Comparison of ENCODE assay signal across 9 cellular contexts in genomic region chr19:38862321-38863059, GRCh38. TPM values are rescaled to one million over a fixed set of nuclear protein-coding genes. Genes with fewer than 3 reads are reported as not detected.
A peak's percentile ranks its signal among the peaks of the same experiment; 100 is the strongest.
DNase-seq lines count a peak whose midpoint lies in the region; ATAC-seq and TF ChIP-seq lines count a peak whose summit lies in the region.
"Had no signal": no experiment of that assay in that cellular context is flagged by ENCODE, and none has a peak within 500 bp of the region (broad histone marks: within the 10 kb centered on the region; RNA-seq: fewer than 3 reads in every experiment).

No MANE protein-coding gene starts in this region.

- peak overlapping the region; percentile 20 for H3K27ac Mint-ChIP-seq in activated naive CD8-positive, alpha-beta T cell treated with anti-CD3 and anti-CD28 coated beads, Interleukin-2, amount 50 U/mL, for 24 hours
- H3K27ac Mint-ChIP-seq in naive B cell: peak overlapping the region in 5 of 6 donors; percentile 61 to 97 (median 88)
- no peak overlapping the region for H3K27ac Mint-ChIP-seq in CD4-positive, alpha-beta T cell

- POLR2A ChIA-PET in CD4-positive, alpha-beta T cell (lab: Charles Lee): interaction anchor here (1.6 to 10.7 kb wide), 3 partner anchors 12 to 68 kb away, joined by 4 to 170 read pairs (median 5); partner anchors contain the start of genes HNRNPL, MRPS12 and SARS2

- ATAC-seq in activated naive CD8-positive, alpha-beta T cell treated with anti-CD3 and anti-CD28 coated beads, Interleukin-2, amount 50 U/mL, for 24 hours: no peak
- no peak for ATAC-seq in naive B cell (ENCODE audit: low read depth in 2 of 2)
- no peak for ATAC-seq in CD4-positive, alpha-beta T cell (ENCODE audit: poor library complexity)

- peaks cover 14% of the 10 kb centered on the region for H3K36me3 Mint-ChIP-seq in activated naive CD8-positive, alpha-beta T cell treated with anti-CD3 and anti-CD28 coated beads, Interleukin-2, amount 50 U/mL, for 24 hours (ENCODE audit: low read depth)
- H3K36me3 Mint-ChIP-seq in naive B cell: no peaks in the 10 kb centered on the region
- peaks cover 8% of the 10 kb centered on the region for H3K36me3 Mint-ChIP-seq in CD4-positive, alpha-beta T cell (ENCODE audit: low read depth)

- peak; percentile 32 for DNase-seq in DMS 273 treated with DMSO at 0.1 percent for 48 hours (lab: John Stamatoyannopoulos, UW)
- DNase-seq in NCI-H187 (lab: John Stamatoyannopoulos, UW): peak; percentile 69 to 82
- no peak for DNase-seq in activated naive CD8-positive, alpha-beta T cell treated with anti-CD3 and anti-CD28 coated beads, Interleukin-2, amount 50 U/mL, for 24 hours
- DNase-seq in naive B cell: no peak
- DNase-seq in activated CD4-positive, CD25-positive, alpha-beta regulatory T cell (lab: John Stamatoyannopoulos, UW): no peak
- DNase-seq in activated CD4-positive, alpha-beta T cell treated with anti-CD3 and anti-CD28 coated beads, Interleukin-2, amount 50 U/mL, for 48 hours: no peak
- no peak for DNase-seq in testis
- DNase-seq in CD4-positive, alpha-beta T cell: no peak

- CTCF ChIA-PET in CD4-positive, alpha-beta T cell (lab: Charles Lee): no interaction called here

- TF ChIP-seq CTCF in testis (IDR thresholded peaks at IDR 0.05): no peak
- TF ChIP-seq CTCF in CD4-positive, alpha-beta T cell (IDR thresholded peaks at IDR 0.05): no peak

- no peaks in the 10 kb centered on the region for H3K36me3 ChIP-seq in testis (ENCODE audit: low read depth, missing control alignments)

- peaks cover 4% of the 10 kb centered on the region for H3K4me1 ChIP-seq in testis

- no peaks in the 10 kb centered on the region for H3K9me3 Mint-ChIP-seq in activated naive CD8-positive, alpha-beta T cell treated with anti-CD3 and anti-CD28 coated beads, Interleukin-2, amount 50 U/mL, for 24 hours
- peaks cover 0 to 5% (median 2%) of the 10 kb centered on the region in 7 donors for H3K9me3 Mint-ChIP-seq in naive B cell
- no peaks in the 10 kb centered on the region for H3K9me3 Mint-ChIP-seq in CD4-positive, alpha-beta T cell

- H3K27me3 Mint-ChIP-seq in activated naive CD8-positive, alpha-beta T cell treated with anti-CD3 and anti-CD28 coated beads, Interleukin-2, amount 50 U/mL, for 24 hours: no peaks in the 10 kb centered on the region
- H3K27me3 Mint-ChIP-seq in naive B cell: no peaks in the 10 kb centered on the region
- no peaks in the 10 kb centered on the region for H3K27me3 Mint-ChIP-seq in CD4-positive, alpha-beta T cell

- H3K27ac ChIP-seq in testis: no peak overlapping the region
- no peak overlapping the region for H3K27ac ChIP-seq in CD4-positive, alpha-beta T cell (ENCODE audit: low read depth, low read length)

- H3K27me3 ChIP-seq in testis: no peaks in the 10 kb centered on the region
- no peaks in the 10 kb centered on the region for H3K27me3 ChIP-seq in CD4-positive, alpha-beta T cell (ENCODE audit: control insufficient read depth, insufficient read depth, low read length)

- H3K4me3 ChIP-seq in testis: no peak overlapping the region
- H3K4me3 ChIP-seq: smooth muscle cell had no signal

- no peak overlapping the region for H3K4me3 Mint-ChIP-seq in activated naive CD8-positive, alpha-beta T cell treated with anti-CD3 and anti-CD28 coated beads, Interleukin-2, amount 50 U/mL, for 24 hours
- peak overlapping the region; percentile 19 to 86 (median 62) for H3K4me3 Mint-ChIP-seq in naive B cell
- H3K4me3 Mint-ChIP-seq in CD4-positive, alpha-beta T cell: no peak overlapping the region

- peaks cover 49% of the 10 kb centered on the region for H3K4me1 Mint-ChIP-seq in activated naive CD8-positive, alpha-beta T cell treated with anti-CD3 and anti-CD28 coated beads, Interleukin-2, amount 50 U/mL, for 24 hours
- H3K4me1 Mint-ChIP-seq in naive B cell: peaks cover 45 to 79% (median 63%) of the 10 kb centered on the region in 3 donors
- peaks cover 46% of the 10 kb centered on the region for H3K4me1 Mint-ChIP-seq in CD4-positive, alpha-beta T cell (ENCODE audit: low read depth)

- WGBS in testis, 2 donors: 58% methylated on average over 10 of the region's 10 CpGs

- intact Hi-C loops in testis (cut with DNase I; ENCODE audit: low total_unique reads): no loop called here
- intact Hi-C loops in CD4-positive, alpha-beta T cell (cut with DNase I, micrococcal nuclease): no loop called here

- H3K9me3 ChIP-seq in testis: no peaks in the 10 kb centered on the region
- H3K9me3 ChIP-seq in CD4-positive, alpha-beta T cell (ENCODE audit: control insufficient read depth, low read length): no peaks in the 10 kb centered on the region

- no peak for TF ChIP-seq POLR2A in testis (IDR thresholded peaks at IDR 0.05)

RNA-seq across cellular contexts. Expression of gene HNRNPL, which starts 12.7 kb away (rescaled TPM):
- 100 to 1,000 TPM in 3 of 6 donors, 10 to 100 TPM in 3; 29.0 to 116 (median 99.3) TPM for polyA plus RNA-seq in naive B cell (ENCODE audit: low read depth in 6 of 6)
- 100 to 1,000 TPM; 216 to 249 TPM for total RNA-seq in testis
- polyA plus RNA-seq in testis (ENCODE audit: insufficient read depth, low read depth, low replicate concordance): 307 TPM
- total RNA-seq in CD4-positive, alpha-beta T cell: 100 to 1,000 TPM; 535 to 565 TPM

RNA-seq across cellular contexts. Expression of gene RINL, which starts 15.6 kb away (rescaled TPM):
- polyA plus RNA-seq in naive B cell (ENCODE audit: low read depth in 6 of 6) (10 to 100 TPM; 22.1 to 80.3 (median 50.2) TPM), testis (ENCODE audit: insufficient read depth, low read depth, low replicate concordance) (2.6 TPM)
- total RNA-seq in testis: 1 to 10 TPM; 3.0 to 5.2 TPM
- 10 to 100 TPM; 19.5 to 21.3 TPM for total RNA-seq in CD4-positive, alpha-beta T cell

RNA-seq across cellular contexts. Expression of gene ECH1, which starts 30.9 kb away (rescaled TPM):
- 100 to 1,000 TPM; 234 to 283 (median 274) TPM for polyA plus RNA-seq in naive B cell (ENCODE audit: low read depth in 6 of 6)
- 100 to 1,000 TPM; 176 to 193 TPM for total RNA-seq in testis
- polyA plus RNA-seq in testis (ENCODE audit: insufficient read depth, low read depth, low replicate concordance): 217 TPM
- total RNA-seq in CD4-positive, alpha-beta T cell: 10 to 100 TPM; 32.6 to 35.3 TPM

RNA-seq across cellular contexts. Expression of gene SIRT2, which starts 36.9 kb away (rescaled TPM):
- polyA plus RNA-seq in naive B cell (ENCODE audit: low read depth in 6 of 6) (10 to 100 TPM; 43.2 to 64.9 (median 54.4) TPM), testis (ENCODE audit: insufficient read depth, low read depth, low replicate concordance) (89.1 TPM)
- total RNA-seq in testis: 100 to 1,000 TPM in 1 of 2 donors, 10 to 100 TPM in 1; 95.3 to 107 TPM
- 10 to 100 TPM; 60.8 to 67.8 TPM for total RNA-seq in CD4-positive, alpha-beta T cell

RNA-seq across cellular contexts. Expression of gene NFKBIB, which starts 37.3 kb away (rescaled TPM):
- polyA plus RNA-seq in naive B cell (ENCODE audit: low read depth in 6 of 6) (10 to 100 TPM in 5 of 6 donors, 1 to 10 TPM in 1; 6.9 to 16.9 (median 12.1) TPM), testis (ENCODE audit: insufficient read depth, low read depth, low replicate concordance) (88.0 TPM)
- total RNA-seq in testis: 100 to 1,000 TPM in 1 of 2 donors, 10 to 100 TPM in 1; 70.1 to 100 TPM
- 10 to 100 TPM; 29.3 to 30.1 TPM for total RNA-seq in CD4-positive, alpha-beta T cell

Comparison
In these comparisons a context has a peak if more than half of its experiments do, and no peak if none do; other contexts are left out.
1. DNase-seq: peak in DMS 273 treated with DMSO at 0.1 percent for 48 hours (single experiment) and NCI-H187 (2 of 2); none in activated naive CD8-positive, alpha-beta T cell treated with anti-CD3 and anti-CD28 coated beads, Interleukin-2, amount 50 U/mL, for 24 hours (single experiment), naive B cell (single experiment), activated CD4-positive, CD25-positive, alpha-beta regulatory T cell (0 of 4), activated CD4-positive, alpha-beta T cell treated with anti-CD3 and anti-CD28 coated beads, Interleukin-2, amount 50 U/mL, for 48 hours (0 of 2), testis (single experiment) and CD4-positive, alpha-beta T cell (0 of 10).
2. H3K4me3 Mint-ChIP-seq: peak in naive B cell (8 of 8); none in activated naive CD8-positive, alpha-beta T cell treated with anti-CD3 and anti-CD28 coated beads, Interleukin-2, amount 50 U/mL, for 24 hours (single experiment) and CD4-positive, alpha-beta T cell (single experiment).
3. RNA of gene ECH1, which starts 30.9 kb away (total RNA-seq): 176 to 193 TPM in testis; 32.6 to 35.3 TPM in CD4-positive, alpha-beta T cell; every median in the first group is over 4 times any median in the second.